13 cellular contexts compared by ENCODE assay signal in the genomic region with DNA sequence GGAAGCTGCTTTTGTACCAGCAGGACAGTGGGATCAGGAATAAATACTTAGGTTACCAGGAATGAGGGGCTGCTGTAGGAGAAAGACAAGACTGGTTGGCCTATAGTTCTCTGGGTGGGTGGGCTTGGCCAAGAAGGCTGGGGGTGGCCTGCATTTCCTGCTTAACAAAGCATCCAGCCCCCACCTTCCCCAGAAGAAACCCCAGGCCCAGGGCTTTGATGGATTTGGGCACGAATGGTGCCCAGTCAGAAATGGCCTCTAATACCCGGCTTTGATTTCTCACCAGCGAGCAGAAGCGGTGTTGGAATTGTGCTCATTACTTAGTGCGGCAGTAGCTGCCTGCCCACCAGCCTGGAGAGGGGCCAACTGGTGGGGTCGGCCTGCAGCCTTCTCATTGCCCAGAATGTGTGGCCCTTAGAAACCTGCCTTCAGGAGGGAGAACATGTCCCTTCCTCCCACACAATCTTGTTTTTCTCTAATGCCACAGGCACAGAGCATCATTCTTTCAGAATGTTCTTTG. TPM values are rescaled to one million over a fixed set of nuclear protein-coding genes. Genes with fewer than 3 reads are reported as not detected.
DNase-seq lines count a peak whose midpoint lies in the region; ATAC-seq and TF ChIP-seq lines count a peak whose summit lies in the region.
"Had no signal": no experiment of that assay in that cellular context is flagged by ENCODE, and none has a peak within 500 bp of the region (broad histone marks: within the 10 kb centered on the region; RNA-seq: fewer than 3 reads in every experiment).

No MANE protein-coding gene starts in this region.

- no peak overlapping the region for H3K27ac ChIP-seq in upper lobe of right lung
- H3K27ac ChIP-seq: A549, parathyroid adenoma, thyroid gland had no signal

- in situ Hi-C loops in ACHN (cut with HindIII; ENCODE audit: low pct_ligation_motif_present, low pct_unique_long_range_greater_than_20kb, low sequenced_read_pairs): no loop called here

- H3K4me3 ChIP-seq in mucosa of stomach (ENCODE audit: low read length) (peak overlapping the region; percentile 35), upper lobe of right lung (no peak overlapping the region)

- no peak for ATAC-seq in upper lobe of right lung
- ATAC-seq: A549 had no signal

- H3K4me1 ChIP-seq in mucosa of stomach (ENCODE audit: control insufficient read depth, insufficient read depth, low read length) (peaks cover 40% of the 10 kb centered on the region), upper lobe of right lung (peaks cover 35% of the 10 kb centered on the region)

- H3K9me3 ChIP-seq in mucosa of stomach (ENCODE audit: control insufficient read depth, low read length) (no peaks in the 10 kb centered on the region), upper lobe of right lung (no peaks in the 10 kb centered on the region)
- H3K9me3 ChIP-seq: A549, thyroid gland had no signal

- H3K9ac ChIP-seq in mucosa of stomach (ENCODE audit: low read length): peak overlapping the region; percentile 3
- H3K9ac ChIP-seq: parathyroid adenoma had no signal

- peaks cover 24% of the 10 kb centered on the region for H3K27me3 ChIP-seq in mucosa of stomach (ENCODE audit: control insufficient read depth, insufficient read depth, low read length)
- H3K27me3 ChIP-seq in upper lobe of right lung: peaks cover 16% of the 10 kb centered on the region
- H3K27me3 ChIP-seq: thyroid gland had no signal

- H3K36me3 ChIP-seq in mucosa of stomach (ENCODE audit: control insufficient read depth, insufficient read depth, low read length) (no peaks in the 10 kb centered on the region), upper lobe of right lung (no peaks in the 10 kb centered on the region)
- H3K36me3 ChIP-seq: thyroid gland had no signal

- DNase-seq in activated effector memory CD4-positive, alpha-beta T cell treated with anti-CD3 and anti-CD28 coated beads, Interleukin-2, amount 50 U/mL, for 16 hours: peak; percentile 33
- no peak for DNase-seq in activated effector memory CD4-positive, alpha-beta T cell treated with Interleukin-2 at 50 U/mL for 16 hours
- DNase-seq in cerebellar cortex (ENCODE audit: low spot score) (peak; percentile 9), upper lobe of right lung (peak; percentile 34), DMS 273 (lab: John Stamatoyannopoulos, UW; ENCODE audit: unreplicated experiment) (no peak), ACHN (no peak), DMS153 treated with DMSO at 0.1 percent for 48 hours (lab: John Stamatoyannopoulos, UW; ENCODE audit: unreplicated experiment) (no peak)
- DNase-seq: activated CD4-positive, alpha-beta T cell treated with anti-CD3 and anti-CD28 coated beads, Interleukin-2, amount 10 ng/mL, durations not matched to agents 24 days and 14 days; NCI-H526 treated with DMSO at 0.1 percent for 48 hours; thyroid gland had no signal

- no peak for TF ChIP-seq CTCF in upper lobe of right lung (IDR thresholded peaks at IDR 0.05)

- intact Hi-C loops in upper lobe of right lung (cut with DNase I): loop anchor here (10.0 kb wide), 1 partner anchor 50 kb away; no protein-coding TSS in a partner anchor

RNA-seq across cellular contexts. Expression of a gene that starts 2.3 kb away (rescaled TPM):
- 16.0 TPM for total RNA-seq in upper lobe of right lung

Comparison
In these comparisons a context has a peak if more than half of its experiments do, and no peak if none do; other contexts are left out.
1. DNase-seq: peak in activated effector memory CD4-positive, alpha-beta T cell treated with anti-CD3 and anti-CD28 coated beads, Interleukin-2, amount 50 U/mL, for 16 hours (single experiment), cerebellar cortex (single experiment) and upper lobe of right lung (single experiment); none in activated effector memory CD4-positive, alpha-beta T cell treated with Interleukin-2 at 50 U/mL for 16 hours (single experiment), DMS 273 (single experiment), ACHN (single experiment) and DMS153 treated with DMSO at 0.1 percent for 48 hours (single experiment).